12 cellular contexts compared by ENCODE assay signal in genomic region chr13:25371158-25371557, GRCh38. TPM values are rescaled to one million over a fixed set of nuclear protein-coding genes. Genes with fewer than 3 reads are reported as not detected.
DNase-seq lines count a peak whose midpoint lies in the region; ATAC-seq and TF ChIP-seq lines count a peak whose summit lies in the region.
"Had no signal": no experiment of that assay in that cellular context is flagged by ENCODE, and none has a peak within 500 bp of the region (broad histone marks: within the 10 kb centered on the region; RNA-seq: fewer than 3 reads in every experiment).

No MANE protein-coding gene starts in this region.

- WGBS in HUES64 = 79% methylated on average over 10 of the region's 11 CpGs

- H3K9me3 ChIP-seq in ES-I3 (ENCODE audit: control insufficient read depth, insufficient read depth, low read length) (no peaks in the 10 kb centered on the region), HUES64 (ENCODE audit: insufficient read depth, low read depth, low read length) (no peaks in the 10 kb centered on the region)
- H3K9me3 ChIP-seq: left ventricle myocardium inferior, SJCRH30 had no signal

- no peak for DNase-seq in central memory CD8-positive, alpha-beta T cell (ENCODE audit: low spot score in 2 of 2)
- no peak for DNase-seq in left ventricle myocardium superior
- DNase-seq in brain microvascular endothelial cell = no peak
- DNase-seq: activated gamma-delta T cell, left ventricle myocardium inferior, SJCRH30 had no signal

- H3K4me1 Mint-ChIP-seq in central memory CD8-positive, alpha-beta T cell = no peaks in the 10 kb centered on the region
- H3K4me1 Mint-ChIP-seq in nephron = peaks cover 28% of the 10 kb centered on the region

- H3K9ac ChIP-seq in ES-I3 (ENCODE audit: low read depth, low read length) (peak overlapping the region; percentile 68), HUES64 (ENCODE audit: low read depth, low read length) (no peak overlapping the region)

- H3K36me3 Mint-ChIP-seq in central memory CD8-positive, alpha-beta T cell (ENCODE audit: insufficient read depth) = no peaks in the 10 kb centered on the region
- no peaks in the 10 kb centered on the region for H3K36me3 Mint-ChIP-seq in nephron (ENCODE audit: low read depth)

- H3K4me3 Mint-ChIP-seq in central memory CD8-positive, alpha-beta T cell = peak overlapping the region; percentile 8
- H3K4me3 Mint-ChIP-seq in nephron = peak overlapping the region; percentile 84 to 92 (median 89)

- no peak for TF ChIP-seq CTCF in nephron (IDR thresholded peaks at IDR 0.05; ENCODE audit: unreplicated experiment in 3 of 3)
- no peak for TF ChIP-seq CTCF in brain microvascular endothelial cell (IDR thresholded peaks at IDR 0.05; ENCODE audit: low read depth, low read length, missing control alignments)

- intact Hi-C loops in left ventricle myocardium superior (cut with micrococcal nuclease) = no loop called here

- ATAC-seq in central memory CD8-positive, alpha-beta T cell (replicated peaks; ENCODE audit: extremely low read depth, poor library complexity, severe bottlenecking) = no peak
- no peak for ATAC-seq in left ventricle myocardium superior
- ATAC-seq in GM19452 (IDR thresholded peaks at IDR 0.05; ENCODE audit: unreplicated experiment) = no peak

- H3K36me3 ChIP-seq in ES-I3 (ENCODE audit: insufficient read depth, low read length) = no peaks in the 10 kb centered on the region
- H3K36me3 ChIP-seq in HUES64 (ENCODE audit: insufficient read depth, low read length) = no peaks in the 10 kb centered on the region
- no peaks in the 10 kb centered on the region for H3K36me3 ChIP-seq in brain microvascular endothelial cell (replicated peaks)
- H3K36me3 ChIP-seq: left ventricle myocardium inferior, SJCRH30 had no signal

- in situ Hi-C loops in brain microvascular endothelial cell (cut with HindIII; ENCODE audit: low pct_ligation_motif_present, low sequenced_read_pairs) = no loop called here

- H3K4me1 ChIP-seq in ES-I3 (ENCODE audit: insufficient read depth, low read length) = peaks cover 3% of the 10 kb centered on the region; the same call in 1 of the 2 replicates
- peaks cover 6% of the 10 kb centered on the region; the same call in 1 of the 2 replicates for H3K4me1 ChIP-seq in HUES64 (ENCODE audit: insufficient read depth, low read length)
- H3K4me1 ChIP-seq: SJCRH30 had no signal

- no peak overlapping the region for H3K27ac Mint-ChIP-seq in central memory CD8-positive, alpha-beta T cell (ENCODE audit: low read depth)
- peak overlapping the region in 2 of 3 experiments; percentile 55 to 73 for H3K27ac Mint-ChIP-seq in nephron

- H3K4me3 ChIP-seq in HUES64 (ENCODE audit: low read length) = peak overlapping the region; percentile 64
- no peak overlapping the region for H3K4me3 ChIP-seq in brain microvascular endothelial cell (ENCODE audit: low read depth, low read length)
- H3K4me3 ChIP-seq: SJCRH30 had no signal

- H3K9me3 Mint-ChIP-seq in central memory CD8-positive, alpha-beta T cell = no peaks in the 10 kb centered on the region
- H3K9me3 Mint-ChIP-seq in nephron = no peaks in the 10 kb centered on the region

- H3K27me3 ChIP-seq in HUES64 (ENCODE audit: insufficient read depth, low read length) = peaks cover 61% of the 10 kb centered on the region
- peaks cover 32% of the 10 kb centered on the region for H3K27me3 ChIP-seq in brain microvascular endothelial cell (replicated peaks)

- H3K27ac ChIP-seq in HUES64 (ENCODE audit: low read depth, low read length) (no peak overlapping the region), brain microvascular endothelial cell (no peak overlapping the region)
- H3K27ac ChIP-seq: HL-60, left ventricle myocardium inferior, SJCRH30, skin epidermis had no signal

- H3K27me3 Mint-ChIP-seq in central memory CD8-positive, alpha-beta T cell = peaks cover 81% of the 10 kb centered on the region
- H3K27me3 Mint-ChIP-seq in nephron (ENCODE audit: low read depth) = peaks cover 83% of the 10 kb centered on the region

RNA-seq across cellular contexts. Expression of gene ATP8A2, which starts 0.6 kb away (rescaled TPM):
- 2.0 TPM for polyA plus RNA-seq in HUES64 (2013, experiment 1 of 2)
- 2.3 TPM for polyA plus RNA-seq in HUES64 (2013, experiment 2 of 2)
- total RNA-seq in left ventricle myocardium superior = 0.15 TPM
